15 cellular contexts compared by ENCODE assay signal in genomic region chr6:55065020-55065419, GRCh38.
DNase-seq lines count a peak whose midpoint lies in the region; ATAC-seq and TF ChIP-seq lines count a peak whose summit lies in the region.
"Had no signal": no experiment of that assay in that cellular context is flagged by ENCODE, and none has a peak within 500 bp of the region (broad histone marks: within the 10 kb centered on the region; RNA-seq: fewer than 3 reads in every experiment).

No MANE protein-coding gene starts in this region.

- no peaks in the 10 kb centered on the region for H3K36me3 ChIP-seq in left ventricle myocardium inferior
- no peaks in the 10 kb centered on the region for H3K36me3 ChIP-seq in gastrocnemius medialis

- H3K9me3 ChIP-seq in left ventricle myocardium inferior (replicated peaks) (peaks cover 29% of the 10 kb centered on the region), gastrocnemius medialis (no peaks in the 10 kb centered on the region)

- TF ChIP-seq CTCF in left ventricle myocardium inferior (IDR thresholded peaks at IDR 0.05; ENCODE audit: borderline replicate concordance) (no peak), gastrocnemius medialis (IDR thresholded peaks at IDR 0.05 in 4 of 5, conservative IDR thresholded peaks at IDR 0.05 in 1 of 5) (no peak)

- TF ChIP-seq POLR2A in gastrocnemius medialis (IDR thresholded peaks at IDR 0.05) = no peak

- DNase-seq in left ventricle myocardium inferior (no peak), Right ventricle myocardium inferior (ENCODE audit: missing footprints) (no peak), left colon (no peak), gastrocnemius medialis (no peak)
- DNase-seq: 8988T; CD4-positive, alpha-beta memory T cell; DMS153; DND-41; EL; H9 had no signal

- H3K27me3 ChIP-seq in left ventricle myocardium inferior (ENCODE audit: low read depth) = no peaks in the 10 kb centered on the region
- H3K27me3 ChIP-seq in gastrocnemius medialis = no peaks in the 10 kb centered on the region
- H3K27me3 ChIP-seq: BLaER1 had no signal

- intact Hi-C loops in left ventricle myocardium inferior (cut with micrococcal nuclease) = no loop called here
- intact Hi-C loops in Right ventricle myocardium inferior (cut with DNase I) = loop anchor here (5.0 to 10.0 kb wide), 3 partner anchors 53 to 348 kb away; no protein-coding TSS in a partner anchor
- intact Hi-C loops in left colon (cut with DNase I, micrococcal nuclease) = loop anchor here in 1 of 2 donors (5.0 kb wide), 1 partner anchor 1083 kb away; no protein-coding TSS in a partner anchor
- intact Hi-C loops in gastrocnemius medialis (cut with DNase I; ENCODE audit: low total_unique reads) = loop anchor here (5.0 kb wide), 1 partner anchor 1083 kb away; no protein-coding TSS in a partner anchor

- H3K27ac ChIP-seq in left ventricle myocardium inferior (replicated peaks) (peak overlapping the region; percentile 75), gastrocnemius medialis (peak overlapping the region; percentile 37 to 69 (median 61))
- H3K27ac ChIP-seq: BLaER1 had no signal

- H3K4me3 ChIP-seq in left ventricle myocardium inferior = no peak overlapping the region
- H3K4me3 ChIP-seq in gastrocnemius medialis = no peak overlapping the region
- H3K4me3 ChIP-seq: BLaER1, GM12878 had no signal

- ATAC-seq in Right ventricle myocardium inferior (no peak), left colon (peak; percentile 29), gastrocnemius medialis (peak in 1 of 2 donors; percentile 31), GM18519 (IDR thresholded peaks at IDR 0.05; ENCODE audit: low FRiP score, unreplicated experiment) (no peak), HG02852 (IDR thresholded peaks at IDR 0.05; ENCODE audit: unreplicated experiment) (no peak), HG03469 (IDR thresholded peaks at IDR 0.05; ENCODE audit: unreplicated experiment) (no peak)
- ATAC-seq: GM12878 had no signal

- in situ Hi-C loops in gastrocnemius medialis (cut with MboI; ENCODE audit: low sequenced_read_pairs in 4 of 4) = loop anchor here in 1 of 4 donors (25.0 kb wide), 2 partner anchors 353 to 1078 kb away; no protein-coding TSS in a partner anchor

- no peaks in the 10 kb centered on the region for H3K4me1 ChIP-seq in left ventricle myocardium inferior
- peaks cover 12 to 16% of the 10 kb centered on the region in 2 donors for H3K4me1 ChIP-seq in gastrocnemius medialis
- H3K4me1 ChIP-seq: BLaER1 had no signal
